In the genomic region with DNA sequence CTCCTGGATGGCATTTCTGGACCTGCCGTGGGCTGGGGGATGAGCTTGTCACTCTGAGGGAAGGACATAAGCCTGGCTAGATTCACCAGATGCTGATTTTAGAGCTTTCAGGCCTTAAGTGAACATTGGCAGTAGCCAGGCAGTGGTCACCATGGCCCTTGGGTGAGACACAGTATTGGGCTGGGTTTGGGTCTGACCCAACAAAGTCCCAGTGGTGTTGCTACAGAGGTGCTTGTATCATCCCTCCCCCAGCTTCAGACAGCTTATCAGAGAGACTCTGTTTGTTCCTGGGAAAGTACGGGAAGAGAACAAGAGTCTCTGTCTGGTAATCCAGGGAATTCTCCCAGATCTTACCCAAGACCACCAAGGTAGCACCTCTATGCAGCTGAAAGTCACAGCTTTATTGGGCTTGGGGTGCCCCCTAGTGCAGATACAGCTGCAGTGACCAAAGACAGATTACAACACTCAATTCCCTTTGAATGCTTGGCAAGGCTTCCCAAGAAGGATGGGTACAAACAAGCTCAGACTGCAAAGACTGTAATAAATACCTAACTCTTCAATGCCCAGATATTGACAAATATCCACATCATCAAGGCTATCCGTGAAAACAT, we compare ENCODE assay signal across 10 cellular contexts. TPM values are rescaled to one million over a fixed set of nuclear protein-coding genes. Genes with fewer than 3 reads are reported as not detected.
DNase-seq lines count a peak whose midpoint lies in the region; ATAC-seq and TF ChIP-seq lines count a peak whose summit lies in the region.
"Had no signal": no experiment of that assay in that cellular context is flagged by ENCODE, and none has a peak within 500 bp of the region (broad histone marks: within the 10 kb centered on the region; RNA-seq: fewer than 3 reads in every experiment).

No MANE protein-coding gene starts in this region.

- TF ChIP-seq CTCF in HEK293 (tag by site-specific recombination; IDR thresholded peaks at IDR 0.05): peak; percentile 83
- TF ChIP-seq CTCF in Peyer's patch (IDR thresholded peaks at IDR 0.05): peak in 5 of 6 experiments; percentile 24 to 60 (median 53)
- peak; percentile 75 for TF ChIP-seq CTCF in type B pancreatic cell (conservative IDR thresholded peaks at IDR 0.05)
- no peak for TF ChIP-seq CTCF in coronary artery (IDR thresholded peaks at IDR 0.05)

- peaks cover 22% of the 10 kb centered on the region for H3K27me3 Mint-ChIP-seq in CD4-positive, CD25-positive, alpha-beta regulatory T cell
- peaks cover 1 to 6% (median 2%) of the 10 kb centered on the region in 3 donors for H3K27me3 Mint-ChIP-seq in immature natural killer cell (ENCODE audit: low read depth in 3 of 3)
- peaks cover 30% of the 10 kb centered on the region for H3K27me3 Mint-ChIP-seq in type B pancreatic cell

- CTCF ChIA-PET in HEK293 (lab: Yijun Ruan, JAX): interaction anchor here (0.6 to 3.1 kb wide), 23 partner anchors 10 to 1844 kb away, joined by 3 to 35 read pairs (median 4); a partner anchor contains a TSS

- H3K9me3 ChIP-seq in CD4-positive, CD25-positive, alpha-beta regulatory T cell (ENCODE audit: control insufficient read depth in 2 of 2, low read length in 2 of 2): no peaks in the 10 kb centered on the region
- no peaks in the 10 kb centered on the region for H3K9me3 ChIP-seq in HEK293 (ENCODE audit: control insufficient read depth, insufficient read depth, low read depth, low read length)
- H3K9me3 ChIP-seq in Peyer's patch: no peaks in the 10 kb centered on the region

- peak overlapping the region in 1 of 4 donors; percentile 70 for H3K4me3 Mint-ChIP-seq in CD4-positive, CD25-positive, alpha-beta regulatory T cell
- H3K4me3 Mint-ChIP-seq in immature natural killer cell: no peak overlapping the region
- H3K4me3 Mint-ChIP-seq in type B pancreatic cell: no peak overlapping the region
- H3K4me3 Mint-ChIP-seq: IgD-negative memory B cell had no signal

- POLR2A ChIA-PET in HEK293 (lab: Yijun Ruan, JAX): interaction anchor here (0.6 to 2.0 kb wide), 2 partner anchors 10 to 125 kb away, joined by 4 to 12 read pairs; a partner anchor contains a TSS

- H3K36me3 Mint-ChIP-seq in CD4-positive, CD25-positive, alpha-beta regulatory T cell: no peaks in the 10 kb centered on the region
- H3K36me3 Mint-ChIP-seq in immature natural killer cell (peaks cover 0 to 3% (median 0%) of the 10 kb centered on the region in 3 donors), type B pancreatic cell (no peaks in the 10 kb centered on the region)
- H3K36me3 Mint-ChIP-seq: IgD-negative memory B cell had no signal

- H3K4me1 Mint-ChIP-seq in CD4-positive, CD25-positive, alpha-beta regulatory T cell: peaks cover 0 to 6% (median 0%) of the 10 kb centered on the region in 4 donors
- H3K4me1 Mint-ChIP-seq in immature natural killer cell (no peaks in the 10 kb centered on the region), type B pancreatic cell (ENCODE audit: unreplicated experiment) (no peaks in the 10 kb centered on the region)

- no peaks in the 10 kb centered on the region for H3K36me3 ChIP-seq in CD4-positive, CD25-positive, alpha-beta regulatory T cell (ENCODE audit: control insufficient read depth, insufficient read depth, low read length)
- no peaks in the 10 kb centered on the region for H3K36me3 ChIP-seq in HEK293 (ENCODE audit: control insufficient read depth in 2 of 2, insufficient read depth in 1 of 2, low read length in 2 of 2)
- no peaks in the 10 kb centered on the region for H3K36me3 ChIP-seq in Peyer's patch

- no peaks in the 10 kb centered on the region for H3K4me1 ChIP-seq in CD4-positive, CD25-positive, alpha-beta regulatory T cell (ENCODE audit: control insufficient read depth, insufficient read depth, low read length, poor library complexity, severe bottlenecking)
- H3K4me1 ChIP-seq in HEK293 (ENCODE audit: control insufficient read depth, insufficient read depth, low read length) (no peaks in the 10 kb centered on the region), Peyer's patch (no peaks in the 10 kb centered on the region)

- no peak overlapping the region for H3K27ac ChIP-seq in CD4-positive, CD25-positive, alpha-beta regulatory T cell (ENCODE audit: insufficient read depth, low read length, poor library complexity, severe bottlenecking)
- H3K27ac ChIP-seq in HEK293 (ENCODE audit: extremely low read depth, low read depth, low read length) (no peak overlapping the region), Peyer's patch (no peak overlapping the region), coronary artery (no peak overlapping the region)
- H3K27ac ChIP-seq: skin epidermis had no signal

- peak; percentile 35 to 51 (median 51) for DNase-seq in CD4-positive, CD25-positive, alpha-beta regulatory T cell
- DNase-seq in Peyer's patch: peak in 1 of 3 donors; percentile 52
- DNase-seq in amniotic epithelial cell (ENCODE audit: low read depth): peak; percentile 86
- peak; percentile 37 to 50 (median 40) for DNase-seq in immature natural killer cell
- no peak for DNase-seq in type B pancreatic cell (ENCODE audit: extremely low spot score, unreplicated experiment)
- DNase-seq in coronary artery (ENCODE audit: low spot score): no peak

- TF ChIP-seq POLR2A in Peyer's patch (IDR thresholded peaks at IDR 0.05): no peak

- peaks cover 0 to 1% (median 0%) of the 10 kb centered on the region in 7 donors for H3K9me3 Mint-ChIP-seq in CD4-positive, CD25-positive, alpha-beta regulatory T cell
- H3K9me3 Mint-ChIP-seq in immature natural killer cell (no peaks in the 10 kb centered on the region), type B pancreatic cell (peaks cover 4% of the 10 kb centered on the region)

- peak in 1 of 2 donors; percentile 62 for ATAC-seq in CD4-positive, CD25-positive, alpha-beta regulatory T cell (ENCODE audit: low read depth in 2 of 2)
- no peak for ATAC-seq in HG03097 (IDR thresholded peaks at IDR 0.05; ENCODE audit: low FRiP score, unreplicated experiment)

- no peak overlapping the region for H3K4me3 ChIP-seq in CD4-positive, CD25-positive, alpha-beta regulatory T cell (ENCODE audit: low read depth, low read length)
- no peak overlapping the region for H3K4me3 ChIP-seq in HEK293 (ENCODE audit: low read depth, low read length)
- no peak overlapping the region for H3K4me3 ChIP-seq in Peyer's patch
- H3K4me3 ChIP-seq in coronary artery: no peak overlapping the region
- H3K4me3 ChIP-seq: skin epidermis had no signal

- H3K27ac Mint-ChIP-seq in CD4-positive, CD25-positive, alpha-beta regulatory T cell: no peak overlapping the region
- no peak overlapping the region for H3K27ac Mint-ChIP-seq in immature natural killer cell
- no peak overlapping the region for H3K27ac Mint-ChIP-seq in type B pancreatic cell
- H3K27ac Mint-ChIP-seq: IgD-negative memory B cell had no signal

- peaks cover 10% of the 10 kb centered on the region for H3K27me3 ChIP-seq in CD4-positive, CD25-positive, alpha-beta regulatory T cell (ENCODE audit: control insufficient read depth, insufficient read depth, low read length)
- H3K27me3 ChIP-seq in Peyer's patch: no peaks in the 10 kb centered on the region

TF ChIP-seq in HEK293, 187 proteins besides CTCF, POLR2A, EP300 and RAD21 (continues in another document):
- TF ChIP-seq YY2 (tag by site-specific recombination; IDR thresholded peaks at IDR 0.05): no peak
- TF ChIP-seq, protein P1, sequence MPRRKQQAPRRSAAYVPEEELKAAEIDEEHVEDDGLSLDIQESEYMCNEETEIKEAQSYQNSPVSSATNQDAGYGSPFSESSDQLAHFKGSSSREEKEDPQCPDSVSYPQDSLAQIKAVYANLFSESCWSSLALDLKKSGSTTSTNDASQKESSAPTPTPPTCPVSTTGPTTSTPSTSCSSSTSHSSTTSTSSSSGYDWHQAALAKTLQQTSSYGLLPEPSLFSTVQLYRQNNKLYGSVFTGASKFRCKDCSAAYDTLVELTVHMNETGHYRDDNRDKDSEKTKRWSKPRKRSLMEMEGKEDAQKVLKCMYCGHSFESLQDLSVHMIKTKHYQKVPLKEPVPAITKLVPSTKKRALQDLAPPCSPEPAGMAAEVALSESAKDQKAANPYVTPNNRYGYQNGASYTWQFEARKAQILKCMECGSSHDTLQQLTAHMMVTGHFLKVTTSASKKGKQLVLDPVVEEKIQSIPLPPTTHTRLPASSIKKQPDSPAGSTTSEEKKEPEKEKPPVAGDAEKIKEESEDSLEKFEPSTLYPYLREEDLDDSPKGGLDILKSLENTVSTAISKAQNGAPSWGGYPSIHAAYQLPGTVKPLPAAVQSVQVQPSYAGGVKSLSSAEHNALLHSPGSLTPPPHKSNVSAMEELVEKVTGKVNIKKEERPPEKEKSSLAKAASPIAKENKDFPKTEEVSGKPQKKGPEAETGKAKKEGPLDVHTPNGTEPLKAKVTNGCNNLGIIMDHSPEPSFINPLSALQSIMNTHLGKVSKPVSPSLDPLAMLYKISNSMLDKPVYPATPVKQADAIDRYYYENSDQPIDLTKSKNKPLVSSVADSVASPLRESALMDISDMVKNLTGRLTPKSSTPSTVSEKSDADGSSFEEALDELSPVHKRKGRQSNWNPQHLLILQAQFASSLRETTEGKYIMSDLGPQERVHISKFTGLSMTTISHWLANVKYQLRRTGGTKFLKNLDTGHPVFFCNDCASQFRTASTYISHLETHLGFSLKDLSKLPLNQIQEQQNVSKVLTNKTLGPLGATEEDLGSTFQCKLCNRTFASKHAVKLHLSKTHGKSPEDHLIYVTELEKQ (tag by site-specific recombination; IDR thresholded peaks at IDR 0.05; ENCODE audit: borderline replicate concordance): no peak
- peak; percentile 67 for TF ChIP-seq ZNF654 (tag by site-specific recombination; IDR thresholded peaks at IDR 0.05; ENCODE audit: low read depth)

RNA-seq across cellular contexts. Expression of a gene that starts 9.8 kb away (rescaled TPM):
- total RNA-seq in CD4-positive, CD25-positive, alpha-beta regulatory T cell: 22.9 TPM
- polyA plus RNA-seq in CD4-positive, CD25-positive, alpha-beta regulatory T cell: 10 to 100 TPM; 77.4 to 88.2 (median 82.6) TPM
- total RNA-seq in Peyer's patch (10 to 100 TPM in 3 of 4 donors, 1 to 10 TPM in 1; 8.9 to 22.3 (median 14.5) TPM), type B pancreatic cell (ENCODE audit: low replicate concordance) (34.6 and 61.1 TPM in 2 replicates)
- 10 to 100 TPM; 34.8 to 45.3 (median 44.3) TPM for polyA plus RNA-seq in immature natural killer cell

RNA-seq across cellular contexts. Expression of a gene that starts 19.9 kb away (rescaled TPM):
- total RNA-seq in CD4-positive, CD25-positive, alpha-beta regulatory T cell: 17.5 TPM
- polyA plus RNA-seq in CD4-positive, CD25-positive, alpha-beta regulatory T cell: 10 to 100 TPM; 16.9 to 21.9 (median 19.5) TPM
- 10 to 100 TPM; 11.7 to 50.3 (median 19.6) TPM for total RNA-seq in Peyer's patch
- polyA plus RNA-seq in immature natural killer cell: 10 to 100 TPM; 14.5 to 26.9 (median 26.1) TPM
- 9.6 and 16.6 TPM in 2 replicates for total RNA-seq in type B pancreatic cell (ENCODE audit: low replicate concordance)

Comparison
In these comparisons a context has a peak if more than half of its experiments do, and no peak if none do; other contexts are left out.
1. DNase-seq: peak in CD4-positive, CD25-positive, alpha-beta regulatory T cell (3 of 3), amniotic epithelial cell (single experiment) and immature natural killer cell (3 of 3); none in type B pancreatic cell (single experiment) and coronary artery (single experiment).